19 cellular contexts compared by ENCODE assay signal in genomic region chr19:20912973-20913372, GRCh38.
"Had no signal": no experiment of that assay in that cellular context is flagged by ENCODE, and none has a peak within 500 bp of the region (broad histone marks: within the 10 kb centered on the region; RNA-seq: fewer than 3 reads in every experiment).

No MANE protein-coding gene starts in this region.

- ATAC-seq: effector memory CD8-positive, alpha-beta T cell; left colon; left ventricle myocardium superior; pancreas; right cardiac atrium; stimulated activated naive CD8-positive, alpha-beta T cell treated with anti-CD3 and anti-CD28 coated beads, Interleukin-15, Interleukin-2, amounts not matched to agents 100 U/mL and 50 U/mL, for 24 hours had no signal

- H3K27ac Mint-ChIP-seq: dendritic cell treated with granulocyte-macrophage colony-stimulating factor and Interleukin-4, amounts not matched to agents 40 ng/mL and 50 ng/mL, for 4 days; effector memory CD8-positive, alpha-beta T cell; nephron; progenitor cell of endocrine pancreas; type B pancreatic cell had no signal

- H3K36me3 Mint-ChIP-seq: type B pancreatic cell had no signal

- H3K4me1 Mint-ChIP-seq: nephron had no signal

- DNase-seq: effector memory CD8-positive, alpha-beta T cell; esophagus squamous epithelium; foreskin fibroblast; kidney; left colon; left ventricle myocardium superior; mesendoderm; naive B cell; occipital lobe; pancreas; right cardiac atrium; small intestine; stimulated activated CD4-positive, alpha-beta T cell treated with anti-CD3 and anti-CD28 coated beads, Interleukin-12 subunit alpha, Interleukin-12 subunit beta, amount 100 ng/mL, for 4 hours; stimulated activated naive CD8-positive, alpha-beta T cell treated with anti-CD3 and anti-CD28 coated beads, Interleukin-15, Interleukin-2, amounts not matched to agents 100 U/mL and 50 U/mL, for 24 hours; thyroid gland had no signal

- H3K27me3 Mint-ChIP-seq: dendritic cell treated with granulocyte-macrophage colony-stimulating factor and Interleukin-4, amounts not matched to agents 40 ng/mL and 50 ng/mL, for 4 days; type B pancreatic cell had no signal

- H3K4me3 Mint-ChIP-seq: dendritic cell treated with granulocyte-macrophage colony-stimulating factor and Interleukin-4, amounts not matched to agents 40 ng/mL and 50 ng/mL, for 4 days; effector memory CD8-positive, alpha-beta T cell; naive B cell; nephron; type B pancreatic cell had no signal
